Comparison of ENCODE assay signal across 8 cellular contexts in the genomic region with DNA sequence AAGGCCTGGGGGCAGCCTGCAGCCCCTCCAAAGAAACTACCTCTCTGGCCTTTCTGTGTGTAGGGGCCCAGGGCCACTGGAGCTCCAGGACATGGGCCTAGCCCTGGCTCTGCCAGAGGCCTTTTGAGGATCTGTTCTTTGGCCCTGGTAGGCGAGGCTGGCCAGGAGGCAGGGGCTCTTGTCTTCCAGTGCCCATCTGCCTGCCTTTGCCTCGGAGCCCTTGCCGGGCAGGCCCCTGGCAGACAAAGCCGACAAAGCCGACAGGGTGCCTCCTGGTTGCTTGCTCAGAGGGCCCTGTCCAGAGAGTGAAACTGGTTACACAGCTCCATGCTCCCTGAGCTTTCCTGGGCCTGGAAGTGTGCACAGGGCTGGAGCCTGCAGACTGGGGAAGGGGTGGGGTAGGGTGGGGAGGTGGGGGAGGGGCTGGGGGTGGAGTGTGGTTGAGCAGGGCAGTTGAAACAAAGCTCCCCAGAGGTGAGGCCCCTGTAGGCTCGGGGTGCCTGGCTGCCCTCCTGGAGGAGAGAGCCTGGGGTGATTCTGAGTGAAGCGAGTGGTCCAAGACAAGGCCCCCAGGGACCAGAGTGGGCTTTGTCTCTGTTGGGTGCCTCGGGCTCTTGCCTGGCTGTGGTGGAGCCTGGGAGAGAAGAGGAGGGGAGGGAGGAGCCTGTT. TPM values are rescaled to one million over a fixed set of nuclear protein-coding genes. Genes with fewer than 3 reads are reported as not detected.
DNase-seq lines count a peak whose midpoint lies in the region; ATAC-seq and TF ChIP-seq lines count a peak whose summit lies in the region.

No MANE protein-coding gene starts in this region.

- H3K4me3 ChIP-seq in right lobe of liver: peak overlapping the region; percentile 53 to 68 (median 56)

- whole genome bisulfite sequencing in right lobe of liver (ENCODE audit: insufficient coverage, low coverage, low lambda C conversion rate, missing lambda C conversion rate): 11% methylated on average over 3 of the region's 8 CpGs

- intact Hi-C loops in right lobe of liver (cut with DNase I): no loop called here

- TF ChIP-seq CTCF in right lobe of liver (IDR thresholded peaks at IDR 0.05): no peak

- peaks cover 0 to 62% (median 33%) of the 10 kb centered on the region in 4 donors for H3K4me1 ChIP-seq in right lobe of liver

- peak; percentile 9 for TF ChIP-seq POLR2A in GM18951 (IDR thresholded peaks at IDR 0.05; ENCODE audit: extremely low read depth, insufficient read depth, insufficient read length)
- no peak for TF ChIP-seq POLR2A in right lobe of liver (IDR thresholded peaks at IDR 0.05)

- no peaks in the 10 kb centered on the region for H3K9me3 ChIP-seq in right lobe of liver

- ATAC-seq in HG03460 (IDR thresholded peaks at IDR 0.05; ENCODE audit: unreplicated experiment) (peak; percentile 8), right lobe of liver (peak; percentile 8 to 13 (median 10))

- DNase-seq in C1 segment of cervical spinal cord (lab: John Stamatoyannopoulos, UW) (peak in 10 of 14 donors; percentile 55 to 84 (median 66)), SK-N-DZ (ENCODE audit: low spot score) (peak; percentile 63), right lobe of liver (peak in 1 of 3 donors; percentile 51), stromal cell of bone marrow (ENCODE audit: low read depth) (peak; percentile 30), CD1c-positive myeloid dendritic cell (ENCODE audit: extremely low spot score) (no peak)

- peaks cover 0 to 16% (median 5%) of the 10 kb centered on the region in 4 donors for H3K36me3 ChIP-seq in right lobe of liver

- peak overlapping the region; percentile 100 for H3K27ac ChIP-seq in cingulate gyrus (ENCODE audit: low read depth, low read length)
- peak overlapping the region; percentile 95 to 100 (median 99) for H3K27ac ChIP-seq in right lobe of liver

- no peaks in the 10 kb centered on the region for H3K27me3 ChIP-seq in right lobe of liver

- in situ Hi-C loops in GM18951 (cut with MboI; ENCODE audit: low sequenced_read_pairs, unreplicated experiment): loop anchor here (25.0 kb wide), 1 partner anchor 647 kb away; no protein-coding TSS in a partner anchor

RNA-seq across cellular contexts. Expression of gene PTPA, which starts 29.3 kb away (rescaled TPM):
- 85.6 and 97.8 TPM in 2 replicates for polyA plus RNA-seq in SK-N-DZ (2014; cell fraction: cytosol; rRNA removed)
- 55.4 and 62.5 TPM in 2 replicates for polyA plus RNA-seq in SK-N-DZ (2014; cell fraction: nucleus; rRNA removed)
- 100 to 1,000 TPM in 1 of 6 experiments, 10 to 100 TPM in 5; 55.4 to 123 (median 62.0) TPM for total RNA-seq in right lobe of liver

RNA-seq across cellular contexts. Expression of gene CRAT, which starts 29.9 kb away (rescaled TPM):
- polyA plus RNA-seq in SK-N-DZ (2014; cell fraction: cytosol; rRNA removed): 8.2 and 10.7 TPM in 2 replicates
- 6.2 and 8.7 TPM in 2 replicates for polyA plus RNA-seq in SK-N-DZ (2014; cell fraction: nucleus; rRNA removed)
- total RNA-seq in right lobe of liver: 100 to 1,000 TPM in 4 of 6 experiments, 10 to 100 TPM in 2; 86.1 to 146 (median 104) TPM

RNA-seq across cellular contexts. Expression of gene IER5L, which starts 37.5 kb away (rescaled TPM):
- 9.9 and 14.8 TPM in 2 replicates for polyA plus RNA-seq in SK-N-DZ (2014; cell fraction: cytosol; rRNA removed)
- polyA plus RNA-seq in SK-N-DZ (2014; cell fraction: nucleus; rRNA removed): 9.8 and 11.9 TPM in 2 replicates
- 10 to 100 TPM in 3 of 6 experiments, 1 to 10 TPM in 3; 2.7 to 19.8 (median 7.8) TPM for total RNA-seq in right lobe of liver

RNA-seq across cellular contexts. Expression of gene DOLPP1, which starts 59.6 kb away (rescaled TPM):
- 56.8 and 59.2 TPM in 2 replicates for polyA plus RNA-seq in SK-N-DZ (2014; cell fraction: cytosol; rRNA removed)
- 39.0 and 39.1 TPM in 2 replicates for polyA plus RNA-seq in SK-N-DZ (2014; cell fraction: nucleus; rRNA removed)
- 10 to 100 TPM; 10.1 to 16.8 (median 13.3) TPM for total RNA-seq in right lobe of liver
